14 cellular contexts compared by ENCODE assay signal in the genomic region with DNA sequence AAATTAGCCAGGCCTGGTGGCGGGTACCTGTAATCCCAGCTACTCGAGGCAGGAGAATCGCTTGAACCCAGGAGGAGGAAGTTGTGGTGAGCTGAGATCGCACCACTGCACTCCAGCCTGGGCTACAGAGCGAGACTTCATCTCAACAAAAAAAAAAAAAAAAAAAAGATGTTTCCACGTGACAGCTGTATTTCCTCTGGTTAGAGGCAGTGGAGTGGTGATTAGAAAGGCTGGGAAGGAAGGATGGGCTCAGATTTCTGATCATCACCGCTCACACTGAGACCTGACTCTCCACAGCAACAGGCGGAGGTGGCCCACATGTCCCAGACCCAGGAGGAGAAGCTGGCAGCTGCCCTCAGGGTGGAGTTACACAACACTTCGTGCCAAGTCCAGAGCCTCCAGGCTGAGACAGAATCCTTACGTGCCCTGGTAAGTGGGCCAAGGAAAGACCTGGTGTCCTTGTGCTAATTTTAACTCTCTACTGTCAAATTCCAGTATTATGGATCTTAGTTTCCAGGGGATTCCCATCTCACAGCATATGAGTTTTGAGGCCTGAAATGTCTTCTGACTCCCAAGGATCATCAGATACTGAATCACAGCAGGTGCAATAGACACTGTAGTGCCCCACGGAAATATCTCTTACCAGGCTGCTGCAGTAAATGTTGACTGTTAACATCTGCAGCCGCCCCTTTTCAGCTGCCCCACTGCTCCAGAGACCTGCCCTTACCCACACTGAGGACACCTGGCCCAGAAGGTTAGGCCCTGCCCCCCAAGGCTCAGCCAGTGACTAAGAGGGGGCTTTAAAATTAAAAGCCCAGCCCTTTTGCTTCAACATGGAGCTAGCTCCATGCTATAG.
DNase-seq lines count a peak whose midpoint lies in the region; ATAC-seq, FAIRE-seq and TF ChIP-seq lines count a peak whose summit lies in the region.
"Had no signal": no experiment of that assay in that cellular context is flagged by ENCODE, and none has a peak within 500 bp of the region (broad histone marks: within the 10 kb centered on the region; RNA-seq: fewer than 3 reads in every experiment).

No MANE protein-coding gene starts in this region.

- no peaks in the 10 kb centered on the region for H3K27me3 ChIP-seq in keratinocyte (ENCODE audit: control insufficient read depth, extremely low read depth, insufficient read depth, low read length)
- H3K27me3 ChIP-seq in aorta (ENCODE audit: control insufficient read depth in 1 of 2, insufficient read depth in 2 of 2, low read length in 1 of 2) = no peaks in the 10 kb centered on the region
- H3K27me3 ChIP-seq: dorsolateral prefrontal cortex had no signal

- peak overlapping the region; percentile 43 for H2AFZ ChIP-seq in keratinocyte (ENCODE audit: control insufficient read depth, low read length)

- no peaks in the 10 kb centered on the region for H3K27me3 Mint-ChIP-seq in activated CD4-positive, alpha-beta memory T cell treated with anti-CD3 and anti-CD28 coated beads for 36 hours

- CTCF ChIA-PET in activated CD4-positive, alpha-beta memory T cell treated with anti-CD3 and anti-CD28 coated beads for 36 hours (lab: Charles Lee) = interaction anchor here (1.7 kb wide), 1 partner anchor 10 kb away, joined by 7 read pairs; no protein-coding TSS in a partner anchor

- dilution Hi-C loops in keratinocyte (cut with MboI; ENCODE audit: extremely low pct_ligation_motif_present, low sequenced_read_pairs) = no loop called here

- no peaks in the 10 kb centered on the region for H4K20me1 ChIP-seq in keratinocyte (ENCODE audit: control insufficient read depth, extremely low read depth, insufficient read depth, low read length)

- H3K4me1 Mint-ChIP-seq in activated CD4-positive, alpha-beta memory T cell treated with anti-CD3 and anti-CD28 coated beads for 36 hours (ENCODE audit: low read depth) = peaks cover 13% of the 10 kb centered on the region

- H3K4me2 ChIP-seq in keratinocyte (ENCODE audit: control insufficient read depth, extremely low read depth, insufficient read depth, low read depth, low read length) = no peak overlapping the region

- H3K9me3 Mint-ChIP-seq in activated CD4-positive, alpha-beta memory T cell treated with anti-CD3 and anti-CD28 coated beads for 36 hours = no peaks in the 10 kb centered on the region
- H3K9me3 Mint-ChIP-seq: activated naive CD4-positive, alpha-beta T cell treated with anti-CD3 and anti-CD28 coated beads, Interleukin-2, amount 50 U/mL, for 24 hours had no signal

- H3K27ac ChIP-seq in keratinocyte (ENCODE audit: control insufficient read depth, insufficient read depth, low read length) = no peak overlapping the region
- no peak overlapping the region for H3K27ac ChIP-seq in aorta (ENCODE audit: low read depth in 1 of 2, low read length in 2 of 2)
- H3K27ac ChIP-seq: dorsolateral prefrontal cortex had no signal

- H3K9me1 ChIP-seq in keratinocyte (ENCODE audit: control insufficient read depth, extremely low read depth, insufficient read depth, low read length) = no peaks in the 10 kb centered on the region

- intact Hi-C loops in aorta (cut with DNase I) = loop anchor here in 1 of 2 donors (5.0 kb wide), 1 partner anchor 111 kb away; no protein-coding TSS in a partner anchor
- intact Hi-C loops in activated CD4-positive, alpha-beta memory T cell treated with anti-CD3 and anti-CD28 coated beads for 36 hours (cut with micrococcal nuclease) = no loop called here

- H3K27ac Mint-ChIP-seq in activated CD4-positive, alpha-beta memory T cell treated with anti-CD3 and anti-CD28 coated beads for 36 hours = no peak overlapping the region
- H3K27ac Mint-ChIP-seq: activated naive CD4-positive, alpha-beta T cell treated with anti-CD3 and anti-CD28 coated beads, Interleukin-2, amount 50 U/mL, for 24 hours had no signal

- WGBS in aorta, 2 donors = 69% methylated on average over 12 of the region's 12 CpGs

- H3K9ac ChIP-seq in keratinocyte (ENCODE audit: control insufficient read depth, extremely low read depth, insufficient read depth, low read length) = no peak overlapping the region

- POLR2A ChIA-PET in activated CD4-positive, alpha-beta memory T cell treated with anti-CD3 and anti-CD28 coated beads for 36 hours (lab: Charles Lee) = no interaction called here

- no peak for FAIRE-seq in keratinocyte (lab: Jason Lieb, UNC)

- no peak for ATAC-seq in aorta (ENCODE audit: low FRiP score)

- H3K9me3 ChIP-seq in keratinocyte (ENCODE audit: control insufficient read depth, low read depth, low read length) (no peaks in the 10 kb centered on the region), aorta (ENCODE audit: control insufficient read depth, low read length) (no peaks in the 10 kb centered on the region)
- H3K9me3 ChIP-seq: HAP-1 had no signal

- DNase-seq in GM20000 (ENCODE audit: low spot score) (peak; percentile 38), MV-4-11 (lab: John Stamatoyannopoulos, UW) (peak; percentile 64), keratinocyte (ENCODE audit: low read depth, low spot score) (no peak), aorta (no peak), A172 (ENCODE audit: low spot score) (no peak), NCI-H2227 (lab: John Stamatoyannopoulos, UW; ENCODE audit: unreplicated experiment) (no peak)
- DNase-seq in activated CD4-positive, alpha-beta memory T cell treated with anti-CD3 and anti-CD28 coated beads for 36 hours = no peak
- DNase-seq: activated CD4-positive, CD25-positive, alpha-beta regulatory T cell treated with anti-CD3 and anti-CD28 coated beads, Interleukin-2, amount 50 U/mL, for 72 hours; dorsolateral prefrontal cortex; mesendoderm; NCI-H1694 treated with DMSO at 0.1 percent for 48 hours had no signal

- H3K36me3 Mint-ChIP-seq in activated CD4-positive, alpha-beta memory T cell treated with anti-CD3 and anti-CD28 coated beads for 36 hours = no peaks in the 10 kb centered on the region
- H3K36me3 Mint-ChIP-seq: activated naive CD4-positive, alpha-beta T cell treated with anti-CD3 and anti-CD28 coated beads, Interleukin-2, amount 50 U/mL, for 24 hours had no signal

- H3K4me3 Mint-ChIP-seq in activated CD4-positive, alpha-beta memory T cell treated with anti-CD3 and anti-CD28 coated beads for 36 hours = no peak overlapping the region
- H3K4me3 Mint-ChIP-seq: activated naive CD4-positive, alpha-beta T cell treated with anti-CD3 and anti-CD28 coated beads, Interleukin-2, amount 50 U/mL, for 24 hours had no signal

- H3K79me2 ChIP-seq in keratinocyte (ENCODE audit: control insufficient read depth, insufficient read depth, low read length) = no peaks in the 10 kb centered on the region

- no peak for TF ChIP-seq CTCF in GM20000 (IDR thresholded peaks at IDR 0.05; ENCODE audit: extremely low read depth, missing control alignments)
- TF ChIP-seq CTCF in keratinocyte (optimal IDR thresholded peaks at IDR 0.05 in 1 of 3, IDR thresholded peaks at IDR 0.05 in 1 of 3, conservative IDR thresholded peaks at IDR 0.05 in 1 of 3; ENCODE audit: extremely low read depth in 1 of 3, insufficient read depth in 2 of 3, low read length in 3 of 3) = no peak

- no peaks in the 10 kb centered on the region for H3K36me3 ChIP-seq in keratinocyte (ENCODE audit: control insufficient read depth in 2 of 2, extremely low read depth in 1 of 2, insufficient read depth in 2 of 2, low read length in 2 of 2)
- H3K36me3 ChIP-seq in aorta (ENCODE audit: control insufficient read depth in 1 of 2, insufficient read depth in 2 of 2, low read length in 1 of 2) = no peaks in the 10 kb centered on the region
- H3K36me3 ChIP-seq: HAP-1 had no signal

- H3K4me3 ChIP-seq in GM08714 (ENCODE audit: low read length) (peak overlapping the region; percentile 46; the same call in 1 of the 2 replicates), keratinocyte (ENCODE audit: control insufficient read depth in 2 of 3, extremely low read depth in 1 of 3, insufficient read depth in 2 of 3, low read depth in 1 of 3, low read length in 3 of 3) (no peak overlapping the region), aorta (ENCODE audit: low read length in 2 of 2) (no peak overlapping the region)
- H3K4me3 ChIP-seq: dorsolateral prefrontal cortex, HAP-1 had no signal

- H3K4me1 ChIP-seq in keratinocyte (ENCODE audit: control insufficient read depth, extremely low read depth, insufficient read depth, low read length) (peaks cover 2% of the 10 kb centered on the region), aorta (ENCODE audit: control insufficient read depth in 1 of 2, insufficient read depth in 2 of 2, low read length in 2 of 2) (no peaks in the 10 kb centered on the region)
- H3K4me1 ChIP-seq: HAP-1 had no signal

Comparison
In these comparisons a context has a peak if more than half of its experiments do, and no peak if none do; other contexts are left out.
1. DNase-seq: peak in GM20000 (single experiment) and MV-4-11 (single experiment); none in keratinocyte (single experiment), aorta (0 of 2), activated CD4-positive, alpha-beta memory T cell treated with anti-CD3 and anti-CD28 coated beads for 36 hours (single experiment), A172 (single experiment) and NCI-H2227 (single experiment).